In the genomic region with DNA sequence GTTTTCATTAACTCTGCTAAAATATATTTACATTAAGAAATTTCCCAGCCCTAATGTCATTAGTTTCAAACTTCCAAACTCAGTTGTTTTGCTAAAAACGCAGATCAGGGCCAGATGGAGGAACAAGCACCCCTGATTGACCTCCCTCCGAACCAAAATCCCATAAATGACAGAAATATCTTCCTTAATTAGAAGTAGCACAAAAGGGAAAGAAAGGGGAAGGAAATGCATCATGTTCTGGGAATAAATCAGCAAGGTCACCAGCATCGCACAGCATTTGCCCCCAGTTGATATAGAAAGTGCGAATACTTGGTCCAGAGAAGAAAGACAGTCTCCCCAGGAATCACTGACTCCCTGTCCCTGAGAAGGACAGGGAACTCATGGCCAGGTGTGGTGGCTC, we compare ENCODE assay signal across 1 cellular context.
TF ChIP-seq lines count a peak whose summit lies in the region.

No MANE protein-coding gene starts in this region.

TF ChIP-seq in IMR-90, 13 proteins besides CTCF, POLR2A, EP300 and RAD21 (continued from another document):
- TF ChIP-seq RFX5 (IDR thresholded peaks at IDR 0.05; ENCODE audit: low read depth, low read length) = no peak
- TF ChIP-seq SMC3 (IDR thresholded peaks at IDR 0.05; ENCODE audit: low read depth, low read length) = no peak
- TF ChIP-seq RCOR1 (IDR thresholded peaks at IDR 0.05; ENCODE audit: insufficient replicate concordance, low read length) = no peak
